Comparison of ENCODE assay signal across 8 cellular contexts in genomic region chr9:136484153-136485048, GRCh38. TPM values are rescaled to one million over a fixed set of nuclear protein-coding genes. Genes with fewer than 3 reads are reported as not detected.
DNase-seq lines count a peak whose midpoint lies in the region; ATAC-seq and TF ChIP-seq lines count a peak whose summit lies in the region.

No MANE protein-coding gene starts in this region.

- H3K4me3 ChIP-seq in body of pancreas: peak overlapping the region; percentile 30 to 79
- H3K4me3 ChIP-seq in liver (ENCODE audit: low read depth in 1 of 3, low read length in 3 of 3): peak overlapping the region; percentile 70 to 82 (median 80)
- peak overlapping the region; percentile 38 to 65 (median 56) for H3K4me3 ChIP-seq in transverse colon

- DNase-seq in DMS79 treated with DMSO at 0.1 percent for 48 hours (lab: John Stamatoyannopoulos, UW) (peak; percentile 7), DMS79 (lab: John Stamatoyannopoulos, UW) (no peak), NCI-H2171 treated with DMSO at 0.1 percent for 48 hours (lab: John Stamatoyannopoulos, UW) (peak; percentile 72), body of pancreas (peak; percentile 58 to 78 (median 72)), transverse colon (peak; percentile 37), GM20000 (ENCODE audit: low spot score) (no peak)

- H3K9me3 ChIP-seq in body of pancreas (no peaks in the 10 kb centered on the region), liver (ENCODE audit: control insufficient read depth in 4 of 4, low read length in 3 of 4) (no peaks in the 10 kb centered on the region), transverse colon (no peaks in the 10 kb centered on the region)

- H3K4me1 ChIP-seq in body of pancreas (peaks cover 55% of the 10 kb centered on the region), liver (ENCODE audit: control insufficient read depth in 4 of 4, insufficient read depth in 4 of 4, low read length in 3 of 4) (peaks cover 17 to 62% (median 46%) of the 10 kb centered on the region in 4 donors), transverse colon (peaks cover 20 to 30% (median 23%) of the 10 kb centered on the region in 4 donors)

- 4 to 10% methylated on average over 9 to 55 of the region's 59 CpGs for WGBS in body of pancreas, 2 donors
- 17% methylated on average over 59 of the region's 59 CpGs for WGBS in liver
- WGBS in transverse colon (ENCODE audit: low coverage in 1 of 2), 2 donors: 38% methylated on average over 25 of the region's 59 CpGs; no CpG with 5 or more reads in 1 of the 2 donors

- intact Hi-C loops in body of pancreas (cut with DNase I): no loop called here
- intact Hi-C loops in transverse colon (cut with DNase I; ENCODE audit: low total_unique reads): no loop called here

- no peak for ATAC-seq in body of pancreas
- no peak for ATAC-seq in HG03342 (IDR thresholded peaks at IDR 0.05; ENCODE audit: unreplicated experiment)

- TF ChIP-seq EP300 in transverse colon (IDR thresholded peaks at IDR 0.05; ENCODE audit: low read depth): no peak

- TF ChIP-seq CTCF in body of pancreas (IDR thresholded peaks at IDR 0.05): no peak
- TF ChIP-seq CTCF in liver (IDR thresholded peaks at IDR 0.05; ENCODE audit: low read depth, low read length, missing input control): no peak
- TF ChIP-seq CTCF in transverse colon (IDR thresholded peaks at IDR 0.05): no peak
- no peak for TF ChIP-seq CTCF in GM20000 (IDR thresholded peaks at IDR 0.05; ENCODE audit: extremely low read depth, missing control alignments)

- H3K36me3 ChIP-seq in body of pancreas (replicated peaks in 1 of 2; ENCODE audit: insufficient read depth in 1 of 2, low read depth in 2 of 2) (no peaks in the 10 kb centered on the region), liver (ENCODE audit: control insufficient read depth in 4 of 4, insufficient read depth in 3 of 4, low read depth in 1 of 4, low read length in 3 of 4) (peaks cover 0 to 4% (median under 1%) of the 10 kb centered on the region in 4 donors), transverse colon (no peaks in the 10 kb centered on the region)

- H3K27ac ChIP-seq in body of pancreas (peak overlapping the region; percentile 99 to 100 (median 100)), liver (ENCODE audit: low read depth in 1 of 2, low read length in 2 of 2) (peak overlapping the region; percentile 96 to 100), transverse colon (peak overlapping the region; percentile 98 to 100 (median 100))

- peak; percentile 26 to 53 (median 46) for TF ChIP-seq POLR2A in body of pancreas (IDR thresholded peaks at IDR 0.05)
- TF ChIP-seq POLR2A in transverse colon (IDR thresholded peaks at IDR 0.05): no peak

- no peaks in the 10 kb centered on the region for H3K27me3 ChIP-seq in body of pancreas
- H3K27me3 ChIP-seq in liver (ENCODE audit: control insufficient read depth in 4 of 4, insufficient read depth in 4 of 4, low read length in 3 of 4): no peaks in the 10 kb centered on the region
- no peaks in the 10 kb centered on the region for H3K27me3 ChIP-seq in transverse colon

- no peak for TF ChIP-seq RAD21 in liver (IDR thresholded peaks at IDR 0.05)

- H3K9ac ChIP-seq in liver (ENCODE audit: low read depth in 1 of 2, low read length in 2 of 2): peak overlapping the region; percentile 43 to 86

- in situ Hi-C loops in transverse colon (cut with MboI; ENCODE audit: low pct_ligation_motif_present in 1 of 4, low pct_unique_long_range_greater_than_20kb in 1 of 4, low sequenced_read_pairs in 3 of 4): loop anchor here in 1 of 4 donors (10.0 kb wide), 1 partner anchor 150 kb away; no protein-coding TSS in a partner anchor

TF ChIP-seq in liver, 16 proteins besides CTCF, POLR2A, EP300 and RAD21:
- TF ChIP-seq RXRA (IDR thresholded peaks at IDR 0.05) (peak in 1 of 2 donors; percentile 3), YY1 (IDR thresholded peaks at IDR 0.05) (peak; percentile 44), HNF4A (conservative IDR thresholded peaks at IDR 0.05) (peak; percentile 49 to 59), FOXA1 (IDR thresholded peaks at IDR 0.05) (no peak), TAF1 (conservative IDR thresholded peaks at IDR 0.05) (peak; percentile 55), SP1 (IDR thresholded peaks at IDR 0.05) (peak; percentile 65)
- TF ChIP-seq, protein P1, sequence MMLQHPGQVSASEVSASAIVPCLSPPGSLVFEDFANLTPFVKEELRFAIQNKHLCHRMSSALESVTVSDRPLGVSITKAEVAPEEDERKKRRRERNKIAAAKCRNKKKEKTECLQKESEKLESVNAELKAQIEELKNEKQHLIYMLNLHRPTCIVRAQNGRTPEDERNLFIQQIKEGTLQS (IDR thresholded peaks at IDR 0.05): no peak
- TF ChIP-seq, protein P2, sequence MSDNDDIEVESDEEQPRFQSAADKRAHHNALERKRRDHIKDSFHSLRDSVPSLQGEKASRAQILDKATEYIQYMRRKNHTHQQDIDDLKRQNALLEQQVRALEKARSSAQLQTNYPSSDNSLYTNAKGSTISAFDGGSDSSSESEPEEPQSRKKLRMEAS (IDR thresholded peaks at IDR 0.05): peak; percentile 51
- TF ChIP-seq, protein P3, sequence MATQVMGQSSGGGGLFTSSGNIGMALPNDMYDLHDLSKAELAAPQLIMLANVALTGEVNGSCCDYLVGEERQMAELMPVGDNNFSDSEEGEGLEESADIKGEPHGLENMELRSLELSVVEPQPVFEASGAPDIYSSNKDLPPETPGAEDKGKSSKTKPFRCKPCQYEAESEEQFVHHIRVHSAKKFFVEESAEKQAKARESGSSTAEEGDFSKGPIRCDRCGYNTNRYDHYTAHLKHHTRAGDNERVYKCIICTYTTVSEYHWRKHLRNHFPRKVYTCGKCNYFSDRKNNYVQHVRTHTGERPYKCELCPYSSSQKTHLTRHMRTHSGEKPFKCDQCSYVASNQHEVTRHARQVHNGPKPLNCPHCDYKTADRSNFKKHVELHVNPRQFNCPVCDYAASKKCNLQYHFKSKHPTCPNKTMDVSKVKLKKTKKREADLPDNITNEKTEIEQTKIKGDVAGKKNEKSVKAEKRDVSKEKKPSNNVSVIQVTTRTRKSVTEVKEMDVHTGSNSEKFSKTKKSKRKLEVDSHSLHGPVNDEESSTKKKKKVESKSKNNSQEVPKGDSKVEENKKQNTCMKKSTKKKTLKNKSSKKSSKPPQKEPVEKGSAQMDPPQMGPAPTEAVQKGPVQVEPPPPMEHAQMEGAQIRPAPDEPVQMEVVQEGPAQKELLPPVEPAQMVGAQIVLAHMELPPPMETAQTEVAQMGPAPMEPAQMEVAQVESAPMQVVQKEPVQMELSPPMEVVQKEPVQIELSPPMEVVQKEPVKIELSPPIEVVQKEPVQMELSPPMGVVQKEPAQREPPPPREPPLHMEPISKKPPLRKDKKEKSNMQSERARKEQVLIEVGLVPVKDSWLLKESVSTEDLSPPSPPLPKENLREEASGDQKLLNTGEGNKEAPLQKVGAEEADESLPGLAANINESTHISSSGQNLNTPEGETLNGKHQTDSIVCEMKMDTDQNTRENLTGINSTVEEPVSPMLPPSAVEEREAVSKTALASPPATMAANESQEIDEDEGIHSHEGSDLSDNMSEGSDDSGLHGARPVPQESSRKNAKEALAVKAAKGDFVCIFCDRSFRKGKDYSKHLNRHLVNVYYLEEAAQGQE (IDR thresholded peaks at IDR 0.05): peak; percentile 46

RNA-seq across cellular contexts. Expression of gene SEC16A, which starts 1.6 kb away (rescaled TPM):
- total RNA-seq in body of pancreas (10 to 100 TPM; 35.3 to 75.8 TPM), liver (10 to 100 TPM; 21.7 to 96.1 TPM), transverse colon (10 to 100 TPM; 54.1 to 75.9 (median 65.8) TPM)
- 10 to 100 TPM; 43.3 to 88.7 TPM for polyA plus RNA-seq in liver

RNA-seq across cellular contexts. Expression of gene INPP5E, which starts 44.8 kb away (rescaled TPM):
- total RNA-seq in body of pancreas: 10 to 100 TPM in 1 of 2 donors, 1 to 10 TPM in 1; 8.8 to 25.4 TPM
- 1 to 10 TPM; 3.1 to 3.3 TPM for total RNA-seq in liver
- polyA plus RNA-seq in liver: 1 to 10 TPM; 1.0 to 2.7 TPM
- total RNA-seq in transverse colon: 10 to 100 TPM; 12.5 to 57.5 (median 18.3) TPM

Comparison
In these comparisons a context has a peak if more than half of its experiments do, and no peak if none do; other contexts are left out.
1. DNase-seq: peak in DMS79 treated with DMSO at 0.1 percent for 48 hours (single experiment), NCI-H2171 treated with DMSO at 0.1 percent for 48 hours (single experiment), body of pancreas (4 of 4) and transverse colon (single experiment); none in DMS79 (single experiment) and GM20000 (single experiment).
2. Peak in every context shown above with its lines, with median percentiles within 50 percentile points of each other: H3K27ac ChIP-seq and H3K4me3 ChIP-seq.